Comparison of ENCODE assay signal across 16 cellular contexts in the genomic region with DNA sequence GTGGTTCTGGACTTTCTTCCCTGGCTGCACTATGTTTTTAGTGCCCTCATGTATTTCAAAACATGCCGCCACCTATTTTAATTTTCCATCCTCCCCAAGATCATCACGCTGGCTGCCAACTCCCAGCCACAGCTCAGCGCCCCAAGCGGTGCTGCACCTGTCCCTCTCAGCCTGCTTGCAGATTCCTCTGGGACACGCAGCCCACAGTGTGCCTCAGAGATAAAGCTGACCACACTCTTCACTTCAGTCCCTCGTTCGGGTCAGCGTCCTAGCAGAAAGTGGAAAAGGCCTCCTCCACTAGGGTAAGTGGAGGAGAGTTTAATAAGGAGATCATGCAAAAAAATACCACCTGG. TPM values are rescaled to one million over a fixed set of nuclear protein-coding genes. Genes with fewer than 3 reads are reported as not detected.
A peak's percentile ranks its signal among the peaks of the same experiment; 100 is the strongest.
DNase-seq lines count a peak whose midpoint lies in the region; ATAC-seq and TF ChIP-seq lines count a peak whose summit lies in the region.
"Had no signal": no experiment of that assay in that cellular context is flagged by ENCODE, and none has a peak within 500 bp of the region (broad histone marks: within the 10 kb centered on the region; RNA-seq: fewer than 3 reads in every experiment).

No MANE protein-coding gene starts in this region.

- no peak overlapping the region for H3K4me3 ChIP-seq in DND-41 (ENCODE audit: low read depth in 1 of 2, low read length in 2 of 2)
- H3K4me3 ChIP-seq in H7 (ENCODE audit: insufficient read depth, low read depth, low read length): no peak overlapping the region
- H3K4me3 ChIP-seq: GM12878 had no signal

- no peak overlapping the region for H3K9ac ChIP-seq in DND-41 (ENCODE audit: low read depth, low read length)

- no peak for TF ChIP-seq CTCF in DND-41 (IDR thresholded peaks at IDR 0.05; ENCODE audit: borderline replicate concordance, extremely low read depth, low read length, poor library complexity, severe bottlenecking)

- H3K36me3 ChIP-seq in DND-41 (ENCODE audit: insufficient read depth, low read length) (no peaks in the 10 kb centered on the region), H7 (replicated peaks; ENCODE audit: control insufficient read depth, insufficient read depth, low read length) (no peaks in the 10 kb centered on the region)

- no peak overlapping the region for H3K4me2 ChIP-seq in DND-41 (ENCODE audit: insufficient read depth, low read length)

- ATAC-seq in DND-41 (ENCODE audit: insufficient read depth, low read depth): peak; percentile 31; the same call in 1 of the 3 replicates
- ATAC-seq in left colon: peak; percentile 16
- no peak for ATAC-seq in activated naive CD4-positive, alpha-beta T cell treated with anti-CD3 and anti-CD28 coated beads, Interleukin-2, amount 50 U/mL, for 72 hours
- no peak for ATAC-seq in GM21529 (IDR thresholded peaks at IDR 0.05; ENCODE audit: unreplicated experiment)
- ATAC-seq: GM12878 had no signal

- H3K9me3 ChIP-seq in DND-41 (ENCODE audit: insufficient read depth, low read length, severe bottlenecking): no peaks in the 10 kb centered on the region

- H3K36me3 Mint-ChIP-seq in activated naive CD4-positive, alpha-beta T cell treated with anti-CD3 and anti-CD28 coated beads, Interleukin-2, amount 50 U/mL, for 72 hours: no peaks in the 10 kb centered on the region

- H3K4me1 ChIP-seq in DND-41 (ENCODE audit: insufficient read depth, low read length): no peaks in the 10 kb centered on the region

- H3K27me3 ChIP-seq in DND-41 (ENCODE audit: insufficient read depth, low read length, poor library complexity): no peaks in the 10 kb centered on the region
- H3K27me3 ChIP-seq in H7 (ENCODE audit: control insufficient read depth, insufficient read depth, low read length): no peaks in the 10 kb centered on the region

- no peaks in the 10 kb centered on the region for H3K79me2 ChIP-seq in DND-41 (ENCODE audit: insufficient read depth, low read length)

- intact Hi-C loops in left colon (cut with DNase I, micrococcal nuclease): no loop called here

- H2AFZ ChIP-seq in DND-41 (ENCODE audit: low read depth, low read length): no peak overlapping the region

- DNase-seq in NCI-H2196 (lab: John Stamatoyannopoulos, UW; ENCODE audit: unreplicated experiment) (peak; percentile 4), NCI-H2196 treated with DMSO at 0.1 percent for 48 hours (lab: John Stamatoyannopoulos, UW; ENCODE audit: unreplicated experiment) (no peak), DND-41 (no peak), RPMI7951 (ENCODE audit: low read depth) (peak; percentile 31), left colon (no peak), H7 (no peak)
- no peak for DNase-seq in activated naive CD4-positive, alpha-beta T cell treated with anti-CD3 and anti-CD28 coated beads, Interleukin-2, amount 50 U/mL, for 72 hours (ENCODE audit: low spot score in 2 of 2)
- DNase-seq: CD4-positive, alpha-beta T cell; NCI-H1417 treated with DMSO at 0.1 percent for 48 hours; NCI-H2029 treated with DMSO at 0.1 percent for 48 hours; NCI-H345; NCI-H526 treated with DMSO at 0.1 percent for 48 hours; SIG-M5 had no signal

- H3K27ac ChIP-seq in DND-41 (ENCODE audit: low read length): no peak overlapping the region

- H4K20me1 ChIP-seq in DND-41 (ENCODE audit: insufficient read depth, low read length): no peaks in the 10 kb centered on the region

- H3K9me3 Mint-ChIP-seq in activated naive CD4-positive, alpha-beta T cell treated with anti-CD3 and anti-CD28 coated beads, Interleukin-2, amount 50 U/mL, for 72 hours: no peaks in the 10 kb centered on the region
- H3K9me3 Mint-ChIP-seq: T-helper 2 cell treated with Interferon-gamma antibody and Interleukin-4, amounts not matched to agents 5 μg/mL and 100 μg/mL, for 36 hours had no signal

- H3K27ac Mint-ChIP-seq in activated naive CD4-positive, alpha-beta T cell treated with anti-CD3 and anti-CD28 coated beads, Interleukin-2, amount 50 U/mL, for 72 hours: no peak overlapping the region
- H3K27ac Mint-ChIP-seq: CD4-positive, alpha-beta T cell; T-helper 2 cell treated with Interferon-gamma antibody and Interleukin-4, amounts not matched to agents 5 μg/mL and 100 μg/mL, for 36 hours had no signal

RNA-seq across cellular contexts. Expression of a gene that starts 56.2 kb away (rescaled TPM):
- 934 and 1,193 TPM in 2 replicates for total RNA-seq in RPMI7951 (2014; rRNA removed; shearing (Covaris generic))
- 10 to 100 TPM; 14.9 to 21.2 TPM for total RNA-seq in left colon
- total RNA-seq in H7 (2014; rRNA removed; shearing (Covaris generic)): 280 and 303 TPM in 2 replicates
- 100 to 1,000 TPM; 202 to 384 TPM for total RNA-seq in activated naive CD4-positive, alpha-beta T cell treated with anti-CD3 and anti-CD28 coated beads, Interleukin-2, amount 50 U/mL, for 72 hours

Comparison
In these comparisons a context has a peak if more than half of its experiments do, and no peak if none do; other contexts are left out.
1. DNase-seq: peak in NCI-H2196 (single experiment) and RPMI7951 (single experiment); none in NCI-H2196 treated with DMSO at 0.1 percent for 48 hours (single experiment), DND-41 (single experiment), left colon (0 of 2), H7 (single experiment) and activated naive CD4-positive, alpha-beta T cell treated with anti-CD3 and anti-CD28 coated beads, Interleukin-2, amount 50 U/mL, for 72 hours (0 of 2).
2. ATAC-seq: peak in DND-41 (single experiment) and left colon (single experiment); none in activated naive CD4-positive, alpha-beta T cell treated with anti-CD3 and anti-CD28 coated beads, Interleukin-2, amount 50 U/mL, for 72 hours (0 of 2) and GM21529 (single experiment).
3. RNA of a gene that starts 56.2 kb away (total RNA-seq): 934 to 1,193 TPM in RPMI7951, 202 to 384 TPM in activated naive CD4-positive, alpha-beta T cell treated with anti-CD3 and anti-CD28 coated beads, Interleukin-2, amount 50 U/mL, for 72 hours and 280 to 303 TPM in H7; 14.9 to 21.2 TPM in left colon; every median in the first group is over 4 times any median in the second.